Comparison of ENCODE assay signal across 1 cellular context in the genomic region with DNA sequence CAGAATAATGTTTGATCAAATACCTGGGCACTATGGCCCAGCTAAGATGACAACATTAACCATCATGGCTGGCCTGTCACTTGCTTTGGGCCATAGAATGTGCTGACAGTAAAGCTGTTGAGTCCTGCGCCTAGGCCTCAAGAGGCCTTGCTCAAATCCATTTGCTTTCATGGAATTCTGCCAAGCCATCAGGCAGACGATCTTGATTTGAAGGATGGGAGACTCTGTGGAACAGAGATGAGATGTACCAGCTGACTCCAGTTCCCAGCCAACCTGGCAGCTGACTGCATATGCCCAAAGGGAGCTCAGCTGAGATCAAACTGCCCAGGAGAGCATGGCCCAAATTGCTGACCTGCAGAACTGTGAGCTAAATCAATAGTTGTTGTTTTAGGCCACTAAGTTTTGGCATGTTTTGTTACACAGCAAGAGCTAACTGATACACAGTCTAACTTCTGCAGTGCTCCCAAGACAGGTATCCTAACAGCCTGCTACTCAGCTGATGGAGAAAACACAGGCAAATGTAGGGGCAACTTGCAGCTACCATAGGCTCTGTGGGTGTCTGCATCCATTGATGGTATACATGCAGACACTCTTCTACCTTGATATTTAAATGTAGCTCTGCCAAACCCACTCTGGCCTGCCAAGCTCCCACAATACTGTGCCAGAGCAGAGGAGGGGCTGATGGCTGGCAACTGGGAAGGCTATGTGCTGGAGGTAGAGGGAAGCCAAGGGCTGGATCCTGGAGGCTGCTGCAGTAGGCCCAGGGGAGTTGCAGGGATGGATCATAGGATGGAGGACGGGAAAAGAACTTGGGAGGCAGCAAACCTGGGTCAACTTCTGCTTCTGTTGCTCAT.
TF ChIP-seq lines count a peak whose summit lies in the region.

No MANE protein-coding gene starts in this region.

TF ChIP-seq in IMR-90, 13 proteins besides CTCF, POLR2A, EP300 and RAD21:
- no peak for TF ChIP-seq NFE2L2 (IDR thresholded peaks at IDR 0.05; ENCODE audit: low read depth, low read length)
- TF ChIP-seq, protein P1, sequence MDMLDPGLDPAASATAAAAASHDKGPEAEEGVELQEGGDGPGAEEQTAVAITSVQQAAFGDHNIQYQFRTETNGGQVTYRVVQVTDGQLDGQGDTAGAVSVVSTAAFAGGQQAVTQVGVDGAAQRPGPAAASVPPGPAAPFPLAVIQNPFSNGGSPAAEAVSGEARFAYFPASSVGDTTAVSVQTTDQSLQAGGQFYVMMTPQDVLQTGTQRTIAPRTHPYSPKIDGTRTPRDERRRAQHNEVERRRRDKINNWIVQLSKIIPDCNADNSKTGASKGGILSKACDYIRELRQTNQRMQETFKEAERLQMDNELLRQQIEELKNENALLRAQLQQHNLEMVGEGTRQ (IDR thresholded peaks at IDR 0.05; ENCODE audit: low read depth, low read length) = no peak
- TF ChIP-seq BHLHE40 (IDR thresholded peaks at IDR 0.05; ENCODE audit: low read depth, low read length) = no peak
- TF ChIP-seq ELK1 (IDR thresholded peaks at IDR 0.05; ENCODE audit: borderline replicate concordance, low read depth, low read length) = no peak
- TF ChIP-seq FOS (IDR thresholded peaks at IDR 0.05; ENCODE audit: low read depth, low read length) = no peak
- TF ChIP-seq RCOR1 (IDR thresholded peaks at IDR 0.05; ENCODE audit: insufficient replicate concordance, low read length) = no peak
- TF ChIP-seq RFX5 (IDR thresholded peaks at IDR 0.05; ENCODE audit: low read depth, low read length) = no peak
- no peak for TF ChIP-seq CEBPB (IDR thresholded peaks at IDR 0.05; ENCODE audit: low read depth, low read length)
- TF ChIP-seq SMC3 (IDR thresholded peaks at IDR 0.05; ENCODE audit: low read depth, low read length) = no peak
- no peak for TF ChIP-seq CHD1 (IDR thresholded peaks at IDR 0.05; ENCODE audit: low read depth, low read length)
- no peak for TF ChIP-seq MXI1 (IDR thresholded peaks at IDR 0.05; ENCODE audit: borderline replicate concordance, low read depth, low read length)
- TF ChIP-seq MAZ (IDR thresholded peaks at IDR 0.05; ENCODE audit: borderline replicate concordance, low read depth, low read length) = no peak
- no peak for TF ChIP-seq MAFK (IDR thresholded peaks at IDR 0.05; ENCODE audit: low read depth, low read length)
